10 cellular contexts compared by ENCODE assay signal in the genomic region with DNA sequence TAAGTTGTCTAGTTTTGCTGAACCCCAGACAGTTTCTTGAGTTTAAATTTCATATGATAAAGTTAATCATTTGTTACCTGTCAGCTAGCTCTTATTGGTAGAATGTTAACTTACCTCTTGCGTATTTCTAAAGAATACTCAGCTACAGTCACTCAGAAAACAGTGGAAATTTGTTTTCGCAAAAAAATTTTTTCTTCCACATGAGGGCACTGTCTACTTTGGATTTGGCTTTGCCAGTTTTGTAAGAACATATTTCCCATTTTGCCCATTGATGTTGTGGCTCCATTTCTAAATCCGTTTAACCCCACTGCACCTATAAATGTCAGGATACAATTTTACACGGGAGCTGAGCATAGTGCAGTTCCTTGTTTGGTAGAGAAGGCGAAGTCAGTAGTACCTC. TPM values are rescaled to one million over a fixed set of nuclear protein-coding genes. Genes with fewer than 3 reads are reported as not detected.
A peak's percentile ranks its signal among the peaks of the same experiment; 100 is the strongest.
DNase-seq lines count a peak whose midpoint lies in the region; ATAC-seq and TF ChIP-seq lines count a peak whose summit lies in the region.
"Had no signal": no experiment of that assay in that cellular context is flagged by ENCODE, and none has a peak within 500 bp of the region (broad histone marks: within the 10 kb centered on the region; RNA-seq: fewer than 3 reads in every experiment).

No MANE protein-coding gene starts in this region.

- no peak overlapping the region for H4K8ac ChIP-seq in mesenchymal stem cell (ENCODE audit: low read length)

- H3K9me3 ChIP-seq in mesenchymal stem cell (ENCODE audit: control insufficient read depth, low read length): no peaks in the 10 kb centered on the region
- H3K9me3 ChIP-seq: neutrophil had no signal

- H3K36me3 ChIP-seq in KMS-11 (ENCODE audit: insufficient read depth): no peaks in the 10 kb centered on the region
- H3K36me3 ChIP-seq in mesenchymal stem cell (ENCODE audit: control insufficient read depth in 1 of 2, insufficient read depth in 2 of 2, low read depth in 1 of 2, low read length in 2 of 2): no peaks in the 10 kb centered on the region
- H3K36me3 ChIP-seq: neutrophil had no signal

- H3K4me1 ChIP-seq in KMS-11 (ENCODE audit: low read depth, poor library complexity, severe bottlenecking): no peaks in the 10 kb centered on the region
- H3K4me1 ChIP-seq in mesenchymal stem cell (ENCODE audit: control insufficient read depth, insufficient read depth, low read depth, low read length): no peaks in the 10 kb centered on the region

- H2BK12ac ChIP-seq in mesenchymal stem cell (ENCODE audit: low read length in 2 of 2): no peak overlapping the region

- peak; percentile 67 for TF ChIP-seq CTCF in KMS-11 (conservative IDR thresholded peaks at IDR 0.05; ENCODE audit: low read depth, low read length)
- TF ChIP-seq CTCF in astrocyte of the cerebellum (IDR thresholded peaks at IDR 0.05; ENCODE audit: low read depth, low read length, missing control alignments): peak; percentile 18

- no peak overlapping the region for H3K14ac ChIP-seq in mesenchymal stem cell (ENCODE audit: low read length in 2 of 2)

- H4K20me1 ChIP-seq in KMS-11 (ENCODE audit: insufficient read depth): no peaks in the 10 kb centered on the region

- H3K4me2 ChIP-seq in KMS-11 (no peak overlapping the region), mesenchymal stem cell (ENCODE audit: low read length, poor library complexity, severe bottlenecking) (no peak overlapping the region)

- H2BK15ac ChIP-seq in mesenchymal stem cell (ENCODE audit: low read depth, poor library complexity, severe bottlenecking): no peak overlapping the region

- no peak overlapping the region for H3K4ac ChIP-seq in mesenchymal stem cell (ENCODE audit: low read depth in 1 of 2, low read length in 2 of 2)

- no peak overlapping the region for H3K23ac ChIP-seq in mesenchymal stem cell (ENCODE audit: low read length in 2 of 2)

- no peak overlapping the region for H3K18ac ChIP-seq in mesenchymal stem cell (ENCODE audit: low read depth in 1 of 2, low read length in 2 of 2)

- no peak overlapping the region for H2BK5ac ChIP-seq in mesenchymal stem cell (ENCODE audit: low read depth, low read length, poor library complexity, severe bottlenecking)

- H3K27me3 ChIP-seq in KMS-11 (ENCODE audit: insufficient read depth, low read depth) (no peaks in the 10 kb centered on the region), mesenchymal stem cell (ENCODE audit: control insufficient read depth in 1 of 2, insufficient read depth in 1 of 2, low read length in 2 of 2) (peaks cover 18 to 48% of the 10 kb centered on the region in 2 experiments)

- H2BK120ac ChIP-seq in mesenchymal stem cell (ENCODE audit: low read depth, low read length): no peak overlapping the region

- H3K79me1 ChIP-seq in mesenchymal stem cell (replicated peaks; ENCODE audit: low read length, poor library complexity, severe bottlenecking): no peaks in the 10 kb centered on the region

- peak; percentile 14 for DNase-seq in EL
- DNase-seq in astrocyte of the cerebellum (ENCODE audit: low read depth): no peak
- peak; percentile 4 for DNase-seq in mesenchymal stem cell
- DNase-seq in stimulated activated CD4-positive, alpha-beta T cell treated with anti-CD3 and anti-CD28 coated beads, Interleukin-15, amount 100 ng/mL, for 24 hours: no peak
- DNase-seq in OCI-M2 (lab: John Stamatoyannopoulos, UW; ENCODE audit: unreplicated experiment): no peak
- DNase-seq: T-helper 9 cell had no signal

- H3K4me3 ChIP-seq in KMS-11 (IDR thresholded peaks at IDR 0.05; ENCODE audit: insufficient read depth, low read depth, low read length) (no peak overlapping the region), astrocyte of the cerebellum (ENCODE audit: low read depth, low read length) (no peak overlapping the region), mesenchymal stem cell (ENCODE audit: insufficient read depth in 1 of 2, low read depth in 1 of 2, low read length in 2 of 2) (no peak overlapping the region)

- 82% methylated on average over 5 of the region's 5 CpGs for WGBS in mesenchymal stem cell

- no peak overlapping the region for H4K91ac ChIP-seq in mesenchymal stem cell (ENCODE audit: low read length)

- ATAC-seq in GM18868 (IDR thresholded peaks at IDR 0.05; ENCODE audit: unreplicated experiment) (no peak), HG02623 (IDR thresholded peaks at IDR 0.05; ENCODE audit: unreplicated experiment) (no peak)

- no peak overlapping the region for H3K27ac ChIP-seq in KMS-11
- H3K27ac ChIP-seq in mesenchymal stem cell (ENCODE audit: low read length, poor library complexity, severe bottlenecking): no peak overlapping the region
- H3K27ac ChIP-seq: neutrophil had no signal

- no peaks in the 10 kb centered on the region for H3K79me2 ChIP-seq in KMS-11 (ENCODE audit: insufficient read depth, low read depth)

- H2AFZ ChIP-seq in KMS-11 (ENCODE audit: low read depth) (no peak overlapping the region), mesenchymal stem cell (ENCODE audit: low read depth, low read length) (no peak overlapping the region)

- in situ Hi-C loops in astrocyte of the cerebellum (cut with HindIII; ENCODE audit: low sequenced_read_pairs): no loop called here

- H3K9ac ChIP-seq in KMS-11: no peak overlapping the region
- H3K9ac ChIP-seq in mesenchymal stem cell (ENCODE audit: low read length): no peak overlapping the region

- no peak overlapping the region for H2AK5ac ChIP-seq in mesenchymal stem cell (ENCODE audit: low read length, severe bottlenecking)

RNA-seq across cellular contexts. Expression of a gene that starts 19.1 kb away (rescaled TPM):
- polyA plus RNA-seq in mesenchymal stem cell (2013, experiment 1 of 2): 14.9 TPM
- 14.3 TPM for polyA plus RNA-seq in mesenchymal stem cell (2013, experiment 2 of 2)

Comparison
In these comparisons a context has a peak if more than half of its experiments do, and no peak if none do; other contexts are left out.
1. DNase-seq: peak in EL (single experiment) and mesenchymal stem cell (single experiment); none in astrocyte of the cerebellum (single experiment), stimulated activated CD4-positive, alpha-beta T cell treated with anti-CD3 and anti-CD28 coated beads, Interleukin-15, amount 100 ng/mL, for 24 hours (single experiment) and OCI-M2 (single experiment).